In the genomic region with DNA sequence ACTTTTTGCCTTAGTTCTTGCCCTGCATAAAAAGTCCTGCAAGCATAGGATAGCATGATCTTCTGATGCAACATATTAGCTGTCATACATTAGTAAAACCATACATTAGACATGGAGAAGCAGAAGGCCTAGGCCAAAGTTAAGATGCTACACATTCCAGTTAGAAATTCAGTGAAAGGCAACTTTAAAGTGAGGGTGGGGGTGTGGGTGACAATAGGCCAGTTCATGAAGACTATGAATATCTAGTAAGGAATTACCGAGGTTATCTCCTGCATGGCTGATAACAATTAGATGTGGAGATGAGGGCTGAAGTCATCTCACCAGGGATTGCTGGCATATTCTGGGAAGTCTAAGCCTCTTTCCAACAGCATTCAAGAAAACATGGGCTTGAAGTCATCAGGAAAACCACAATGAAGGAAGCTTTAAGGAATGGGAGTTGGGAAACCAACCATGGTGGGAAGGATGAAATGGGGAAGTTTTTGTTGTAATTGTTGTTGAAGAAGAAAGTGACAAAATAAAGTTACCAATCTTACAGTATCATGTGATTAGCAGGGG, we compare ENCODE assay signal across 16 cellular contexts.
DNase-seq lines count a peak whose midpoint lies in the region; ATAC-seq, FAIRE-seq and TF ChIP-seq lines count a peak whose summit lies in the region.
"Had no signal": no experiment of that assay in that cellular context is flagged by ENCODE, and none has a peak within 500 bp of the region (broad histone marks: within the 10 kb centered on the region; RNA-seq: fewer than 3 reads in every experiment).

No MANE protein-coding gene starts in this region.

- H3K27ac ChIP-seq in astrocyte (ENCODE audit: low read depth, low read length) (peak overlapping the region; percentile 81), aorta (ENCODE audit: low read depth in 1 of 2, low read length in 2 of 2) (peak overlapping the region; percentile 57 to 75)
- H3K27ac ChIP-seq: BLaER1 had no signal

- 6 to 31% methylated on average over 1 of the region's 1 CpG for WGBS in aorta, 2 donors

- H3K9me3 Mint-ChIP-seq in astrocyte (ENCODE audit: unreplicated experiment), result no peaks in the 10 kb centered on the region
- no peaks in the 10 kb centered on the region for H3K9me3 Mint-ChIP-seq in activated T-helper 1 cell treated with anti-CD3 and anti-CD28 coated beads, Interleukin-12 subunit alpha, Interleukin-12 subunit beta, Interleukin-2, Interleukin-4 antibody, amounts not matched to agents 30 ng/mL and 10 ng/mL and 1 ng/mL, durations not matched to agents 14 hours and 24 hours and 36 hours

- H3K9ac ChIP-seq in astrocyte (ENCODE audit: low read length), result peak overlapping the region; percentile 49
- H3K9ac ChIP-seq: BLaER1 had no signal

- H3K4me1 ChIP-seq in astrocyte (ENCODE audit: insufficient read depth, low read length), result peaks cover 33% of the 10 kb centered on the region
- peaks cover 4 to 28% of the 10 kb centered on the region in 2 donors for H3K4me1 ChIP-seq in aorta (ENCODE audit: control insufficient read depth in 1 of 2, insufficient read depth in 2 of 2, low read length in 2 of 2)
- H3K4me1 ChIP-seq: BLaER1 had no signal

- H3K27me3 Mint-ChIP-seq in astrocyte (ENCODE audit: low read depth, unreplicated experiment), result no peaks in the 10 kb centered on the region
- peaks cover 7% of the 10 kb centered on the region for H3K27me3 Mint-ChIP-seq in activated T-helper 1 cell treated with anti-CD3 and anti-CD28 coated beads, Interleukin-12 subunit alpha, Interleukin-12 subunit beta, Interleukin-2, Interleukin-4 antibody, amounts not matched to agents 30 ng/mL and 10 ng/mL and 1 ng/mL, durations not matched to agents 14 hours and 24 hours and 36 hours (ENCODE audit: insufficient read depth)
- H3K27me3 Mint-ChIP-seq: T-helper 17 cell had no signal

- TF ChIP-seq CTCF in astrocyte (IDR thresholded peaks at IDR 0.05; ENCODE audit: insufficient read depth, low read depth, low read length), result no peak

- H3K4me3 ChIP-seq in astrocyte (ENCODE audit: insufficient read depth, low read depth, low read length) (peak overlapping the region; percentile 6), aorta (ENCODE audit: low read length in 2 of 2) (no peak overlapping the region)
- H3K4me3 ChIP-seq: BLaER1, esophagus muscularis mucosa had no signal

- H2AFZ ChIP-seq in astrocyte (ENCODE audit: low read depth, low read length), result no peak overlapping the region

- H3K27me3 ChIP-seq in astrocyte (ENCODE audit: insufficient read depth, low read length) (no peaks in the 10 kb centered on the region), aorta (ENCODE audit: control insufficient read depth in 1 of 2, insufficient read depth in 2 of 2, low read length in 1 of 2) (no peaks in the 10 kb centered on the region)
- H3K27me3 ChIP-seq: BLaER1, esophagus muscularis mucosa had no signal

- H3K4me1 Mint-ChIP-seq in astrocyte (ENCODE audit: low read depth, unreplicated experiment), result peaks cover 29% of the 10 kb centered on the region
- no peaks in the 10 kb centered on the region for H3K4me1 Mint-ChIP-seq in activated T-helper 1 cell treated with anti-CD3 and anti-CD28 coated beads, Interleukin-12 subunit alpha, Interleukin-12 subunit beta, Interleukin-2, Interleukin-4 antibody, amounts not matched to agents 30 ng/mL and 10 ng/mL and 1 ng/mL, durations not matched to agents 14 hours and 24 hours and 36 hours (ENCODE audit: low read depth)

- no peaks in the 10 kb centered on the region for H3K79me2 ChIP-seq in astrocyte (ENCODE audit: insufficient read depth, low read length)

- FAIRE-seq in astrocyte (lab: Jason Lieb, UNC) (peak; percentile 98), GM12892 (lab: Jason Lieb, UNC) (no peak)
- FAIRE-seq: kidney had no signal

- no peak for DNase-seq in Right ventricle myocardium inferior (ENCODE audit: missing footprints)
- no peak for DNase-seq in cardiac septum (ENCODE audit: low spot score)
- peak; percentile 92 for DNase-seq in astrocyte (ENCODE audit: low read depth)
- peak; percentile 76 for DNase-seq in kidney tubule cell (ENCODE audit: low spot score)
- DNase-seq in aorta, result no peak
- no peak for DNase-seq in occipital lobe (lab: John Stamatoyannopoulos, UW)
- DNase-seq in activated T-helper 1 cell treated with anti-CD3 and anti-CD28 coated beads, Interleukin-12 subunit alpha, Interleukin-12 subunit beta, Interleukin-2, Interleukin-4 antibody, amounts not matched to agents 30 ng/mL and 10 ng/mL and 1 ng/mL, durations not matched to agents 14 hours and 24 hours and 36 hours (ENCODE audit: low spot score), result no peak
- DNase-seq in GM12892 (ENCODE audit: insufficient read length), result no peak
- DNase-seq: caudate nucleus; H7; kidney; NCI-H2081 treated with DMSO at 0.1 percent for 48 hours; stimulated activated CD4-positive, alpha-beta T cell treated with anti-CD3 and anti-CD28 coated beads, Interleukin-2, amount 100 ng/mL, for 48 hours; T-helper 17 cell had no signal

- H3K36me3 ChIP-seq in astrocyte (ENCODE audit: insufficient read depth, low read length), result no peaks in the 10 kb centered on the region
- H3K36me3 ChIP-seq in aorta (ENCODE audit: control insufficient read depth in 1 of 2, insufficient read depth in 2 of 2, low read length in 1 of 2), result peaks cover 0 to 3% of the 10 kb centered on the region in 2 donors
- H3K36me3 ChIP-seq: BLaER1 had no signal

- H3K27ac Mint-ChIP-seq in astrocyte (ENCODE audit: unreplicated experiment), result peak overlapping the region; percentile 65
- no peak overlapping the region for H3K27ac Mint-ChIP-seq in activated T-helper 1 cell treated with anti-CD3 and anti-CD28 coated beads, Interleukin-12 subunit alpha, Interleukin-12 subunit beta, Interleukin-2, Interleukin-4 antibody, amounts not matched to agents 30 ng/mL and 10 ng/mL and 1 ng/mL, durations not matched to agents 14 hours and 24 hours and 36 hours

- H3K9me3 ChIP-seq in astrocyte (ENCODE audit: insufficient read depth, low read depth, low read length), result no peaks in the 10 kb centered on the region
- no peaks in the 10 kb centered on the region for H3K9me3 ChIP-seq in aorta (ENCODE audit: control insufficient read depth, low read length)
- H3K9me3 ChIP-seq: BLaER1, esophagus muscularis mucosa had no signal

- TF ChIP-seq POLR2A in GM12892 (IDR thresholded peaks at IDR 0.05; ENCODE audit: low read depth, low read length), result no peak

- no peaks in the 10 kb centered on the region for H4K20me1 ChIP-seq in astrocyte (ENCODE audit: insufficient read depth, low read length)
- H4K20me1 ChIP-seq: BLaER1 had no signal

- intact Hi-C loops in Right ventricle myocardium inferior (cut with DNase I), result no loop called here
- intact Hi-C loops in cardiac septum (cut with DNase I), result loop anchor here (5.0 kb wide), 1 partner anchor 129 kb away; no protein-coding TSS in a partner anchor
- intact Hi-C loops in aorta (cut with DNase I), result loop anchor here (5.0 to 10.0 kb wide), 3 partner anchors 34 to 131 kb away; no protein-coding TSS in a partner anchor
- intact Hi-C loops in activated T-helper 1 cell treated with anti-CD3 and anti-CD28 coated beads, Interleukin-12 subunit alpha, Interleukin-12 subunit beta, Interleukin-2, Interleukin-4 antibody, amounts not matched to agents 30 ng/mL and 10 ng/mL and 1 ng/mL, durations not matched to agents 14 hours and 24 hours and 36 hours (cut with micrococcal nuclease), result no loop called here

- peaks cover 19% of the 10 kb centered on the region for H3K36me3 Mint-ChIP-seq in astrocyte (ENCODE audit: low read depth, unreplicated experiment)
- H3K36me3 Mint-ChIP-seq in activated T-helper 1 cell treated with anti-CD3 and anti-CD28 coated beads, Interleukin-12 subunit alpha, Interleukin-12 subunit beta, Interleukin-2, Interleukin-4 antibody, amounts not matched to agents 30 ng/mL and 10 ng/mL and 1 ng/mL, durations not matched to agents 14 hours and 24 hours and 36 hours (ENCODE audit: low read depth), result no peaks in the 10 kb centered on the region

- H3K4me2 ChIP-seq in astrocyte (ENCODE audit: low read length), result peak overlapping the region; percentile 40
- H3K4me2 ChIP-seq: BLaER1 had no signal

- ATAC-seq in Right ventricle myocardium inferior (peak; percentile 9), aorta (ENCODE audit: low FRiP score) (peak; percentile 72)
- ATAC-seq: T-helper 17 cell had no signal

- H3K4me3 Mint-ChIP-seq in astrocyte (ENCODE audit: unreplicated experiment), result no peak overlapping the region
- H3K4me3 Mint-ChIP-seq in activated T-helper 1 cell treated with anti-CD3 and anti-CD28 coated beads, Interleukin-12 subunit alpha, Interleukin-12 subunit beta, Interleukin-2, Interleukin-4 antibody, amounts not matched to agents 30 ng/mL and 10 ng/mL and 1 ng/mL, durations not matched to agents 14 hours and 24 hours and 36 hours, result no peak overlapping the region
- H3K4me3 Mint-ChIP-seq: T-helper 17 cell had no signal

Comparison
In these comparisons a context has a peak if more than half of its experiments do, and no peak if none do; other contexts are left out.
1. intact Hi-C loops: an anchor here in cardiac septum (5.0 kb wide) and aorta (5.0 to 10.0 kb wide); none called in Right ventricle myocardium inferior and activated T-helper 1 cell treated with anti-CD3 and anti-CD28 coated beads, Interleukin-12 subunit alpha, Interleukin-12 subunit beta, Interleukin-2, Interleukin-4 antibody, amounts not matched to agents 30 ng/mL and 10 ng/mL and 1 ng/mL, durations not matched to agents 14 hours and 24 hours and 36 hours.
2. DNase-seq: peak in astrocyte (single experiment) and kidney tubule cell (single experiment); none in Right ventricle myocardium inferior (single experiment), cardiac septum (single experiment), aorta (0 of 2), occipital lobe (single experiment), activated T-helper 1 cell treated with anti-CD3 and anti-CD28 coated beads, Interleukin-12 subunit alpha, Interleukin-12 subunit beta, Interleukin-2, Interleukin-4 antibody, amounts not matched to agents 30 ng/mL and 10 ng/mL and 1 ng/mL, durations not matched to agents 14 hours and 24 hours and 36 hours (single experiment) and GM12892 (single experiment).